In the genomic region with DNA sequence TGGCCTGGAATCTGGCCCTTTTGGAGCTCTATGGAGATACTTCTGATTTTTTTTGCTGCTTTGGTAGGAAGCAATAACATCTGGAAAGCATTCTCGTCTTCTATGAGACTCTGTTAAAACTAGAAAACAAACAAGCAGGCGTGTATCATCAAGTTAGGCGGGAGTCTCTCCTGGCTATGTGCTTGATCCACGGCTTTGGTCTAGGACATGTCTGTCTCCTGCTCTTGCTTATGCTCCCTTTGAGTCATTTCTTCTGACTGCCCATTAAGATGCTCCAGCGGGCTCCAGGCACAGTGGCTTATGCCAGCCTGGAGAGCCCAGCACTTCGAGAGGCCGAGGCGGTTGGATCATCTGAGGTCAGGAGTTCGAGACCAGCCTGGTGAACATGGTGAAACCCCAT, we compare ENCODE assay signal across 19 cellular contexts.
DNase-seq lines count a peak whose midpoint lies in the region; ATAC-seq and TF ChIP-seq lines count a peak whose summit lies in the region.
"Had no signal": no experiment of that assay in that cellular context is flagged by ENCODE, and none has a peak within 500 bp of the region (broad histone marks: within the 10 kb centered on the region; RNA-seq: fewer than 3 reads in every experiment).

No MANE protein-coding gene starts in this region.

- peaks cover 58% of the 10 kb centered on the region for H3K4me1 ChIP-seq in vagina

- H3K9me3 ChIP-seq in vagina, result no peaks in the 10 kb centered on the region

- no peaks in the 10 kb centered on the region for H3K36me3 Mint-ChIP-seq in activated T-cell treated with anti-CD3 and anti-CD28 coated beads, Interleukin-2, amount 50 U/mL, for 72 hours (ENCODE audit: insufficient read depth in 2 of 2)
- no peaks in the 10 kb centered on the region for H3K36me3 Mint-ChIP-seq in stimulated activated effector memory CD8-positive, alpha-beta T cell treated with anti-CD3 and anti-CD28 coated beads, Interleukin-12 subunit alpha, Interleukin-12 subunit beta, amount 100 ng/mL, for 72 hours
- H3K36me3 Mint-ChIP-seq: CD8-positive, alpha-beta memory T cell; naive thymus-derived CD8-positive, alpha-beta T cell had no signal

- ATAC-seq in activated T-cell treated with anti-CD3 and anti-CD28 coated beads, Interleukin-2, amount 50 U/mL, for 72 hours (replicated peaks in 1 of 2), result no peak
- ATAC-seq in GM18498 (IDR thresholded peaks at IDR 0.05; ENCODE audit: unreplicated experiment), result no peak
- ATAC-seq in stimulated activated effector memory CD8-positive, alpha-beta T cell treated with anti-CD3 and anti-CD28 coated beads, Interleukin-12 subunit alpha, Interleukin-12 subunit beta, amount 100 ng/mL, for 72 hours, result no peak
- ATAC-seq: naive thymus-derived CD8-positive, alpha-beta T cell had no signal

- intact Hi-C loops in vagina (cut with DNase I), result no loop called here

- H3K4me3 ChIP-seq in HFF-Myc (replicated peaks; ENCODE audit: low read depth, low read length) (no peak overlapping the region), vagina (no peak overlapping the region)

- DNase-seq in HFF-Myc (ENCODE audit: extremely low read depth, low read depth), result peak; percentile 37
- DNase-seq in fibroblast of peridontal ligament (ENCODE audit: extremely low read depth), result peak; percentile 51
- peak; percentile 35 for DNase-seq in left kidney (ENCODE audit: low read depth, low spot score)
- no peak for DNase-seq in vagina (ENCODE audit: extremely low spot score in 2 of 2)
- DNase-seq in activated T-cell treated with anti-CD3 and anti-CD28 coated beads, Interleukin-2, amount 50 U/mL, for 72 hours, result no peak
- DNase-seq in stimulated activated effector memory CD8-positive, alpha-beta T cell treated with anti-CD3 and anti-CD28 coated beads, Interleukin-12 subunit alpha, Interleukin-12 subunit beta, amount 100 ng/mL, for 72 hours (ENCODE audit: low spot score in 2 of 2), result no peak
- DNase-seq: activated CD4-positive, alpha-beta T cell treated with anti-CD3 and anti-CD28 coated beads, Interleukin-2, amount 50 U/mL, for 48 hours; activated CD4-positive, CD25-positive, alpha-beta regulatory T cell; activated gamma-delta T cell treated with Interleukin-2 at 50 U/mL for 16 hours; CD8-positive, alpha-beta memory T cell; dermis blood vessel endothelial cell; DMS153; foreskin melanocyte; KG1; kidney glomerular epithelial cell; mesenchymal stem cell; naive thymus-derived CD8-positive, alpha-beta T cell; posterior cingulate gyrus had no signal

- peak overlapping the region; percentile 65 for H3K27ac ChIP-seq in vagina

- no peaks in the 10 kb centered on the region for H3K9me3 Mint-ChIP-seq in activated T-cell treated with anti-CD3 and anti-CD28 coated beads, Interleukin-2, amount 50 U/mL, for 72 hours
- H3K9me3 Mint-ChIP-seq in stimulated activated effector memory CD8-positive, alpha-beta T cell treated with anti-CD3 and anti-CD28 coated beads, Interleukin-12 subunit alpha, Interleukin-12 subunit beta, amount 100 ng/mL, for 72 hours, result no peaks in the 10 kb centered on the region
- H3K9me3 Mint-ChIP-seq: CD8-positive, alpha-beta memory T cell had no signal

- H3K27me3 ChIP-seq in vagina, result no peaks in the 10 kb centered on the region

- no peak for TF ChIP-seq CTCF in HFF-Myc (IDR thresholded peaks at IDR 0.05; ENCODE audit: low read depth, low read length, missing control alignments)
- no peak for TF ChIP-seq CTCF in vagina (IDR thresholded peaks at IDR 0.05)

- H3K4me3 Mint-ChIP-seq in activated T-cell treated with anti-CD3 and anti-CD28 coated beads, Interleukin-2, amount 50 U/mL, for 72 hours, result no peak overlapping the region
- no peak overlapping the region for H3K4me3 Mint-ChIP-seq in stimulated activated effector memory CD8-positive, alpha-beta T cell treated with anti-CD3 and anti-CD28 coated beads, Interleukin-12 subunit alpha, Interleukin-12 subunit beta, amount 100 ng/mL, for 72 hours
- H3K4me3 Mint-ChIP-seq: CD8-positive, alpha-beta memory T cell; naive thymus-derived CD8-positive, alpha-beta T cell had no signal

- H3K4me1 Mint-ChIP-seq in activated T-cell treated with anti-CD3 and anti-CD28 coated beads, Interleukin-2, amount 50 U/mL, for 72 hours (ENCODE audit: low read depth), result no peaks in the 10 kb centered on the region
- no peaks in the 10 kb centered on the region for H3K4me1 Mint-ChIP-seq in stimulated activated effector memory CD8-positive, alpha-beta T cell treated with anti-CD3 and anti-CD28 coated beads, Interleukin-12 subunit alpha, Interleukin-12 subunit beta, amount 100 ng/mL, for 72 hours
- H3K4me1 Mint-ChIP-seq: CD8-positive, alpha-beta memory T cell had no signal

- peaks cover 30% of the 10 kb centered on the region for H3K27me3 Mint-ChIP-seq in activated T-cell treated with anti-CD3 and anti-CD28 coated beads, Interleukin-2, amount 50 U/mL, for 72 hours (ENCODE audit: low read depth)

- no peak for TF ChIP-seq POLR2A in vagina (IDR thresholded peaks at IDR 0.05)

- H3K27ac Mint-ChIP-seq in activated T-cell treated with anti-CD3 and anti-CD28 coated beads, Interleukin-2, amount 50 U/mL, for 72 hours, result no peak overlapping the region
- H3K27ac Mint-ChIP-seq in stimulated activated effector memory CD8-positive, alpha-beta T cell treated with anti-CD3 and anti-CD28 coated beads, Interleukin-12 subunit alpha, Interleukin-12 subunit beta, amount 100 ng/mL, for 72 hours, result no peak overlapping the region
- H3K27ac Mint-ChIP-seq: CD8-positive, alpha-beta memory T cell; naive thymus-derived CD8-positive, alpha-beta T cell had no signal

- no peaks in the 10 kb centered on the region for H3K36me3 ChIP-seq in vagina

Comparison
In these comparisons a context has a peak if more than half of its experiments do, and no peak if none do; other contexts are left out.
1. DNase-seq: peak in HFF-Myc (single experiment), fibroblast of peridontal ligament (single experiment) and left kidney (single experiment); none in vagina (0 of 2), activated T-cell treated with anti-CD3 and anti-CD28 coated beads, Interleukin-2, amount 50 U/mL, for 72 hours (0 of 2) and stimulated activated effector memory CD8-positive, alpha-beta T cell treated with anti-CD3 and anti-CD28 coated beads, Interleukin-12 subunit alpha, Interleukin-12 subunit beta, amount 100 ng/mL, for 72 hours (0 of 2).